21 cellular contexts compared by ENCODE assay signal in genomic region chr3:58151637-58152036, GRCh38. TPM values are rescaled to one million over a fixed set of nuclear protein-coding genes. Genes with fewer than 3 reads are reported as not detected.
DNase-seq lines count a peak whose midpoint lies in the region; ATAC-seq and TF ChIP-seq lines count a peak whose summit lies in the region.
"Had no signal": no experiment of that assay in that cellular context is flagged by ENCODE, and none has a peak within 500 bp of the region (broad histone marks: within the 10 kb centered on the region; RNA-seq: fewer than 3 reads in every experiment).

No MANE protein-coding gene starts in this region.

- no peak overlapping the region for H2AFZ ChIP-seq in MM.1S (ENCODE audit: low read length)

- H3K4me3 ChIP-seq in esophagus muscularis mucosa (no peak overlapping the region), rectal smooth muscle tissue (ENCODE audit: low read length) (no peak overlapping the region), MM.1S (ENCODE audit: low read length) (no peak overlapping the region)
- H3K4me3 ChIP-seq: lung, SJCRH30, stomach had no signal

- ATAC-seq in left lobe of liver (peak; percentile 65), GM21381 (IDR thresholded peaks at IDR 0.05; ENCODE audit: unreplicated experiment) (no peak)
- ATAC-seq: natural killer cell had no signal

- TF ChIP-seq POLR2A in esophagus muscularis mucosa (IDR thresholded peaks at IDR 0.05; ENCODE audit: low read depth) = no peak

- DNase-seq in NCI-H1694 (lab: John Stamatoyannopoulos, UW) (peak; percentile 27), esophagus muscularis mucosa (ENCODE audit: extremely low spot score) (no peak), left lobe of liver (ENCODE audit: low spot score) (peak; percentile 67), NCI-H2196 (lab: John Stamatoyannopoulos, UW; ENCODE audit: unreplicated experiment) (no peak), MM.1S (no peak), cortex of kidney (lab: John Stamatoyannopoulos, UW) (no peak)
- DNase-seq: cerebellar nuclear complex, EL, endodermal cell, foreskin melanocyte, natural killer cell, NCI-H1436, NCI-H524 treated with DMSO at 0.1 percent for 48 hours, OCI-M1, retina, SJCRH30, stomach, T-helper 2 cell had no signal

- H3K9ac ChIP-seq in rectal smooth muscle tissue (ENCODE audit: low read length) = no peak overlapping the region
- no peak overlapping the region for H3K9ac ChIP-seq in MM.1S (ENCODE audit: low read length)

- no peaks in the 10 kb centered on the region for H3F3A ChIP-seq in MM.1S (ENCODE audit: insufficient read depth, low read length)

- H3K9me2 ChIP-seq in MM.1S (replicated peaks; ENCODE audit: insufficient read depth, low read length) = no peaks in the 10 kb centered on the region

- H3K4me1 ChIP-seq in esophagus muscularis mucosa (peaks cover 0 to 24% (median 22%) of the 10 kb centered on the region in 4 donors), rectal smooth muscle tissue (ENCODE audit: control insufficient read depth, insufficient read depth, low read length) (peaks cover 7% of the 10 kb centered on the region), MM.1S (ENCODE audit: low read length) (no peaks in the 10 kb centered on the region)
- H3K4me1 ChIP-seq: SJCRH30 had no signal

- WGBS in esophagus muscularis mucosa = 72% methylated on average over 3 of the region's 3 CpGs

- no peak overlapping the region for H3K4me2 ChIP-seq in MM.1S (ENCODE audit: low read depth, low read length)

- TF ChIP-seq CTCF in esophagus muscularis mucosa (IDR thresholded peaks at IDR 0.05) (no peak), MM.1S (IDR thresholded peaks at IDR 0.05; ENCODE audit: low read length) (no peak)

- no peaks in the 10 kb centered on the region for H4K20me1 ChIP-seq in MM.1S (ENCODE audit: insufficient read depth, low read length)

- no peak for TF ChIP-seq EP300 in esophagus muscularis mucosa (IDR thresholded peaks at IDR 0.05)

- H3K27me3 ChIP-seq in esophagus muscularis mucosa = no peaks in the 10 kb centered on the region
- H3K27me3 ChIP-seq in rectal smooth muscle tissue (ENCODE audit: control insufficient read depth, insufficient read depth, low read length) = no peaks in the 10 kb centered on the region
- no peaks in the 10 kb centered on the region for H3K27me3 ChIP-seq in MM.1S (replicated peaks; ENCODE audit: insufficient read depth, low read length)
- H3K27me3 ChIP-seq: SJCRH30, stomach had no signal

- H3K9me3 ChIP-seq in esophagus muscularis mucosa (no peaks in the 10 kb centered on the region), MM.1S (replicated peaks; ENCODE audit: insufficient read depth, low read length) (no peaks in the 10 kb centered on the region)
- H3K9me3 ChIP-seq: SJCRH30, stomach had no signal

- H3K36me3 ChIP-seq in esophagus muscularis mucosa (peaks cover 53 to 99% (median 94%) of the 10 kb centered on the region in 4 donors), rectal smooth muscle tissue (ENCODE audit: control insufficient read depth, insufficient read depth, low read length) (peaks cover 67% of the 10 kb centered on the region), MM.1S (replicated peaks; ENCODE audit: insufficient read depth, low read length) (no peaks in the 10 kb centered on the region)
- H3K36me3 ChIP-seq: SJCRH30 had no signal

- H3K79me2 ChIP-seq in MM.1S (ENCODE audit: low read length) = no peaks in the 10 kb centered on the region

- intact Hi-C loops in esophagus muscularis mucosa (cut with DNase I) = no loop called here

- H3K27ac ChIP-seq in esophagus muscularis mucosa (replicated peaks in 1 of 4) = peak overlapping the region; percentile 20 to 53 (median 38)
- H3K27ac ChIP-seq in rectal smooth muscle tissue (ENCODE audit: low read depth, low read length) = peak overlapping the region; percentile 49
- no peak overlapping the region for H3K27ac ChIP-seq in MM.1S (ENCODE audit: low read length)
- H3K27ac ChIP-seq: SJCRH30 had no signal

RNA-seq across cellular contexts. Expression of gene DNASE1L3, which starts 59.1 kb away (rescaled TPM):
- total RNA-seq in esophagus muscularis mucosa (1 to 10 TPM in 2 of 4 donors, under 1 TPM in 1, not detected in 1; 0.80 to 2.9 (median 2.2) TPM), left lobe of liver (33.0 TPM)
- total RNA-seq: endodermal cell, SJCRH30 had no signal

Comparison
In these comparisons a context has a peak if more than half of its experiments do, and no peak if none do; other contexts are left out.
1. DNase-seq: peak in NCI-H1694 (single experiment) and left lobe of liver (single experiment); none in esophagus muscularis mucosa (single experiment), NCI-H2196 (single experiment), MM.1S (single experiment) and cortex of kidney (single experiment).